ENCODE assay signal across 8 cellular contexts in genomic region chr6:26596579-26597388, GRCh38. TPM values are rescaled to one million over a fixed set of nuclear protein-coding genes. Genes with fewer than 3 reads are reported as not detected.
DNase-seq lines count a peak whose midpoint lies in the region; ATAC-seq lines count a peak whose summit lies in the region.

Gene ABT1, plus strand, starts transcription at chr6:26596953. Its CDS starts 30 bp downstream, at chr6:26596983.

- peak; percentile 94 for DNase-seq in COLO668 (lab: John Stamatoyannopoulos, UW; ENCODE audit: unreplicated experiment)
- peak; percentile 97 for DNase-seq in HT1080 (ENCODE audit: low read depth)
- DNase-seq in NOMO-1 (lab: John Stamatoyannopoulos, UW; ENCODE audit: unreplicated experiment in 2 of 2) = peak; percentile 95 to 96
- peak; percentile 95 to 98 (median 97) for DNase-seq in effector memory CD8-positive, alpha-beta T cell
- DNase-seq in lung microvascular endothelial cell (ENCODE audit: low read depth in 2 of 2) = peak; percentile 99
- DNase-seq in stimulated activated CD4-positive, alpha-beta T cell treated with anti-CD3 and anti-CD28 coated beads, TNF-alpha, amount 100 ng/mL, for 48 hours (ENCODE audit: low read depth in 3 of 3) = peak; percentile 93 to 95 (median 93)

- H3K27me3 Mint-ChIP-seq in effector memory CD8-positive, alpha-beta T cell = peaks cover 4 to 27% of the 10 kb centered on the region in 2 donors

- H3K9me3 Mint-ChIP-seq in effector memory CD8-positive, alpha-beta T cell = no peaks in the 10 kb centered on the region

- no peak within 1 kb of the TSS for H3K4me3 Mint-ChIP-seq in effector memory CD8-positive, alpha-beta T cell

- H3K27ac Mint-ChIP-seq in effector memory CD8-positive, alpha-beta T cell = no peak within 1 kb of the TSS

- H3K36me3 Mint-ChIP-seq in effector memory CD8-positive, alpha-beta T cell (ENCODE audit: insufficient read depth) = peaks cover 22% of the 10 kb centered on the region

- peak; percentile 74 for ATAC-seq in GM21360 (IDR thresholded peaks at IDR 0.05; ENCODE audit: unreplicated experiment)
- ATAC-seq in effector memory CD8-positive, alpha-beta T cell (replicated peaks) = peak; percentile 84

- POLR2A ChIA-PET in activated CD8-positive, alpha-beta memory T cell treated with anti-CD3 and anti-CD28 coated beads for 36 hours (lab: Charles Lee) = interaction anchor here (0.5 kb wide), 1 partner anchor 581 kb away, joined by 9 read pairs; no protein-coding TSS in a partner anchor

- CTCF ChIA-PET in activated CD8-positive, alpha-beta memory T cell treated with anti-CD3 and anti-CD28 coated beads for 36 hours (lab: Charles Lee) = interaction anchor here (1.4 to 2.7 kb wide), 5 partner anchors 12 to 347 kb away, joined by 3 to 68 read pairs (median 8); a partner anchor contains a TSS

- H3K4me1 Mint-ChIP-seq in effector memory CD8-positive, alpha-beta T cell (ENCODE audit: low read depth in 2 of 2) = peaks cover 7 to 9% of the 10 kb centered on the region in 2 donors

RNA-seq across cellular contexts. Expression of gene ABT1, which starts in this region (rescaled TPM):
- total RNA-seq in HT1080 (2014; rRNA removed; shearing (Covaris generic)) = 25.4 and 28.9 TPM in 2 replicates
- polyA plus RNA-seq in HT1080 (2015; cell fraction: cytosol; rRNA removed) = 16.8 and 20.0 TPM in 2 replicates
- polyA plus RNA-seq in HT1080 (2015; cell fraction: nucleus; rRNA removed) = 11.9 and 14.2 TPM in 2 replicates
- total RNA-seq in activated CD8-positive, alpha-beta memory T cell treated with anti-CD3 and anti-CD28 coated beads for 36 hours = 10 to 100 TPM; 38.7 to 39.7 TPM
- 15.7 and 21.4 TPM in 2 replicates for total RNA-seq in lung microvascular endothelial cell

Comparison
In these comparisons a context has a peak if more than half of its experiments do, and no peak if none do; other contexts are left out.
1. Peak in every context shown above with its lines: DNase-seq and ATAC-seq.